ENCODE assay signal across 8 cellular contexts in the genomic region with DNA sequence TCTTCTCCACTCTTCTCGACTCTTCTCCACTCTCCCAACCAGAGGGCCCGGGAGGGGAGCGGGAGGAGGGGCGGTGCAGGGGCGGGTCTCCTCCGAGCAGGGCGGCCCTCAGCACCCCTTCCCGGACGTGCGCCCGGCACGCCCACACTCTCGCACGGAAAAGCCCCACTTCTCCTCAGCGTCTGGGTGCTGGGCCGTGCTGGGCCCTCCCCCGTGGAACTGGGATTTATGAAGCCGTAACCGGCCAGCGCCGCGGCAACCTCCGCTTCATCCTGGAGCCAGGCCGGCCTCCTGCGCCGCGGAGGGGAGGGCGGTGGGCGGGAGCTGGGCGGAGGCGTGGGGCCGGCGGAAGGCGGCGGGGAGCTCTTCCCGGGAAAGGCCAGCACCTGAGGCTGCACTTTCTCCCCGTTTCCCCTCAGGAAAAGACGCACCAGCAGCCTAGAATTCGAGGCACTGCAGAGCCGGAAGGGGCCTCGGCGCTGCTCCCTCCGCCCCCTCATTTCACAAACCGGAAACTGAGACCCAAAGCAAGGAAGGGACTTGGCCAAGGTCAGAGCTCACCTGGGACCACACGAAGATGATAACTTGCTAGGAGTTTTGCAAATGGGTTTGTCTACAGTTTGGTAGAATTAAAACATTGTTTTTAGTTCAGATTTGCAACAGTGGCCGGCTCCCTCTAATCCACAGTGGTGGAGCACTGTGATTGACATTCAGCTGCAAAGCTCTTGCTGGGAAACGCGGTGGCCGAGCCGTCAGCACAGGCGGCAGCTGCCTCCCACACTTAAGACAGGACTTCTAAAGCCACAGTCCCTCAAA. TPM values are rescaled to one million over a fixed set of nuclear protein-coding genes. Genes with fewer than 3 reads are reported as not detected.
DNase-seq lines count a peak whose midpoint lies in the region; ATAC-seq, FAIRE-seq and TF ChIP-seq lines count a peak whose summit lies in the region.

No MANE protein-coding gene starts in this region.

- no peaks in the 10 kb centered on the region for H3K36me3 ChIP-seq in bronchial epithelial cell (ENCODE audit: control insufficient read depth, insufficient read depth, low read length)

- H3K4me3 ChIP-seq in bronchial epithelial cell (ENCODE audit: low read depth, low read length), result peak overlapping the region; percentile 50

- FAIRE-seq in bronchial epithelial cell (lab: Jason Lieb, UNC), result no peak

- peak; percentile 76 for ATAC-seq in GM19467 (IDR thresholded peaks at IDR 0.05; ENCODE audit: unreplicated experiment)

- TF ChIP-seq CTCF in C4-2B (conservative IDR thresholded peaks at IDR 0.05), result no peak
- no peak for TF ChIP-seq CTCF in bronchial epithelial cell (IDR thresholded peaks at IDR 0.05; ENCODE audit: insufficient read depth, low read length, severe bottlenecking)

- DNase-seq in HK-2 (ENCODE audit: unreplicated experiment) (peak; percentile 50), T-helper 9 cell (peak; percentile 43), bronchial epithelial cell (ENCODE audit: low read depth) (no peak), islet precursor cell (peak; percentile 89), SK-N-DZ (ENCODE audit: low spot score) (no peak)
- DNase-seq in stimulated activated CD4-positive, alpha-beta T cell treated with anti-CD3 and anti-CD28 coated beads, Interleukin-15, amount 100 ng/mL, for 24 hours, result peak; percentile 71

- H3K27me3 ChIP-seq in bronchial epithelial cell (ENCODE audit: control insufficient read depth, insufficient read depth, low read length), result no peaks in the 10 kb centered on the region

- peak overlapping the region; percentile 39 for H3K27ac ChIP-seq in C4-2B

RNA-seq across cellular contexts. Expression of gene JAM3, which starts 31.6 kb away (rescaled TPM):
- total RNA-seq in bronchial epithelial cell, result 0.26 and 1.6 TPM in 2 replicates
- polyA plus RNA-seq in SK-N-DZ (2014; cell fraction: cytosol; rRNA removed), result 37.8 and 46.1 TPM in 2 replicates
- 39.7 and 61.3 TPM in 2 replicates for polyA plus RNA-seq in SK-N-DZ (2014; cell fraction: nucleus; rRNA removed)

Comparison
In these comparisons a context has a peak if more than half of its experiments do, and no peak if none do; other contexts are left out.
1. DNase-seq: peak in HK-2 (single experiment), T-helper 9 cell (single experiment), islet precursor cell (single experiment) and stimulated activated CD4-positive, alpha-beta T cell treated with anti-CD3 and anti-CD28 coated beads, Interleukin-15, amount 100 ng/mL, for 24 hours (single experiment); none in bronchial epithelial cell (single experiment) and SK-N-DZ (single experiment).